In genomic region chr5:85479849-85480248, GRCh38 we compare ENCODE assay signal across 20 cellular contexts.
DNase-seq lines count a peak whose midpoint lies in the region; ATAC-seq, FAIRE-seq and TF ChIP-seq lines count a peak whose summit lies in the region.
"Had no signal": no experiment of that assay in that cellular context is flagged by ENCODE, and none has a peak within 500 bp of the region (broad histone marks: within the 10 kb centered on the region; RNA-seq: fewer than 3 reads in every experiment).

No MANE protein-coding gene starts in this region.

- H3K14ac ChIP-seq in H1 (ENCODE audit: insufficient read length) = no peak overlapping the region

- WGBS in H1 (ENCODE audit: extremely low coverage in 1 of 2, insufficient coverage in 1 of 2, insufficient read length in 1 of 2, insufficient replicate concordance in 2 of 2, low coverage in 1 of 2, low lambda C conversion rate in 2 of 2, missing lambda C conversion rate in 1 of 2), 2 experiments = 100% methylated on average over 3 of the region's 4 CpGs; no CpG with 5 or more reads in 1 of the 2 experiments
- WGBS in gastroesophageal sphincter (ENCODE audit: low coverage in 1 of 2), 2 donors = 83% methylated on average over 4 of the region's 4 CpGs; no CpG with 5 or more reads in 1 of the 2 donors

- H3K4me3 Mint-ChIP-seq in GM23338 = no peak overlapping the region
- H3K4me3 Mint-ChIP-seq: CD4-positive, alpha-beta memory T cell; HFFc6 had no signal

- H3K9ac ChIP-seq in H1 (replicated peaks in 1 of 4; ENCODE audit: extremely low read depth in 1 of 4, low read depth in 3 of 4, low read length in 3 of 4) = no peak overlapping the region
- H3K9ac ChIP-seq: GM23248 had no signal

- H3K23me2 ChIP-seq in H1 (ENCODE audit: low read depth, low read length) = no peaks in the 10 kb centered on the region

- H2AFZ ChIP-seq in GM23338 (no peak overlapping the region), H1 (ENCODE audit: low read length) (no peak overlapping the region)
- H2AFZ ChIP-seq: GM23248 had no signal

- no peaks in the 10 kb centered on the region for H3F3A ChIP-seq in GM23338 (replicated peaks; ENCODE audit: low read depth)

- H3K36me3 ChIP-seq in GM23338 (ENCODE audit: insufficient read depth) (peaks cover 6% of the 10 kb centered on the region; the same call in 1 of the 2 replicates), H1 (ENCODE audit: control insufficient read depth in 2 of 4, insufficient read depth in 4 of 4, low read length in 3 of 4) (peaks cover 0 to 4% (median 0%) of the 10 kb centered on the region in 4 experiments; a peak in 3 of 8 replicates), gastroesophageal sphincter (no peaks in the 10 kb centered on the region)
- H3K36me3 ChIP-seq: HAP-1 had no signal

- H3K79me2 ChIP-seq in GM23338 (replicated peaks; ENCODE audit: insufficient read depth) = no peaks in the 10 kb centered on the region
- no peaks in the 10 kb centered on the region for H3K79me2 ChIP-seq in H1 (ENCODE audit: control insufficient read depth in 1 of 2, insufficient read depth in 2 of 2, low read length in 2 of 2)

- TF ChIP-seq EP300 in H1 (IDR thresholded peaks at IDR 0.05; ENCODE audit: borderline replicate concordance in 1 of 2, low read depth in 2 of 2, low read length in 2 of 2) (no peak), gastroesophageal sphincter (IDR thresholded peaks at IDR 0.05) (no peak)

- H3K27me3 ChIP-seq in GM23338 (ENCODE audit: insufficient read depth) (no peaks in the 10 kb centered on the region), H1 (replicated peaks in 1 of 4; ENCODE audit: control insufficient read depth in 3 of 4, extremely low read depth in 1 of 4, insufficient read depth in 3 of 4, low read length in 3 of 4) (no peaks in the 10 kb centered on the region), gastroesophageal sphincter (no peaks in the 10 kb centered on the region)

- peak; percentile 33 for DNase-seq in GM23338 (ENCODE audit: low spot score)
- peak in 1 of 2 experiments; percentile 7 for DNase-seq in H1 (ENCODE audit: low read depth in 1 of 2, low spot score in 2 of 2)
- peak; percentile 11 for DNase-seq in iPS DF 4.7 (ENCODE audit: extremely low read depth, low spot score)
- DNase-seq in T-helper 9 cell = no peak
- DNase-seq in left lobe of liver (ENCODE audit: low spot score) = no peak
- DNase-seq in NK-92 treated with Interleukin-12 subunit alpha and Interleukin-12 subunit beta, amount 100 ng/mL, for 24 hours (lab: John Stamatoyannopoulos, UW) = no peak
- DNase-seq: 8988T; C1 segment of cervical spinal cord; Caco-2; CD4-positive, alpha-beta memory T cell; DMS153; DND-41; GM23248; HFFc6 had no signal

- H3K4me1 ChIP-seq in GM23338 (ENCODE audit: insufficient read depth) (no peaks in the 10 kb centered on the region), H1 (replicated peaks in 1 of 4; ENCODE audit: control insufficient read depth in 3 of 4, insufficient read depth in 4 of 4, low read length in 3 of 4) (no peaks in the 10 kb centered on the region), gastroesophageal sphincter (no peaks in the 10 kb centered on the region)
- H3K4me1 ChIP-seq: A549, Caco-2, HAP-1 had no signal

- no peak overlapping the region for H3K18ac ChIP-seq in H1 (ENCODE audit: extremely low read depth, low read length)

- no peak overlapping the region for H4K91ac ChIP-seq in H1 (replicated peaks; ENCODE audit: insufficient read length, low read length)

- no peak overlapping the region for H3K23ac ChIP-seq in H1 (ENCODE audit: insufficient read length)

- POLR2A ChIA-PET in H1 (lab: Charles Lee; ENCODE audit: partially characterized antibody) = no interaction called here

- H2BK5ac ChIP-seq in H1 (ENCODE audit: low read depth, low read length) = no peak overlapping the region

- H3K9me3 ChIP-seq in H1 (ENCODE audit: insufficient read depth in 2 of 2, low read depth in 1 of 2, low read length in 1 of 2) (peaks cover 11 to 16% of the 10 kb centered on the region in 2 experiments; a peak in 2 of 4 replicates), gastroesophageal sphincter (no peaks in the 10 kb centered on the region)
- H3K9me3 ChIP-seq: HAP-1 had no signal

- no peak overlapping the region for H2BK120ac ChIP-seq in H1 (replicated peaks; ENCODE audit: low read depth, low read length)

- no peak overlapping the region for H4K8ac ChIP-seq in H1 (ENCODE audit: extremely low read depth, insufficient read depth, low read length)

- TF ChIP-seq CTCF in GM23338 (conservative IDR thresholded peaks at IDR 0.05; ENCODE audit: low read depth in 2 of 2) (no peak), H1 (IDR thresholded peaks at IDR 0.05; ENCODE audit: control extremely low read depth in 1 of 3, insufficient read depth in 1 of 3, low read depth in 1 of 3, low read length in 3 of 3) (no peak), gastroesophageal sphincter (IDR thresholded peaks at IDR 0.05) (no peak)

- CTCF ChIA-PET in H1 (lab: Charles Lee; ENCODE audit: partially characterized antibody) = interaction anchor here (1.0 kb wide), 1 partner anchor 128 kb away, joined by 3 read pairs; no protein-coding TSS in a partner anchor

- no peaks in the 10 kb centered on the region for H3K4me1 Mint-ChIP-seq in GM23338
- H3K4me1 Mint-ChIP-seq: CD4-positive, alpha-beta memory T cell had no signal

- H3K4me3 ChIP-seq in GM23338 = no peak overlapping the region
- H3K4me3 ChIP-seq in H1 (ENCODE audit: extremely low read depth in 1 of 4, insufficient read depth in 2 of 4, low read depth in 3 of 4, low read length in 4 of 4) = no peak overlapping the region
- H3K4me3 ChIP-seq in gastroesophageal sphincter = no peak overlapping the region
- H3K4me3 ChIP-seq: A549, GM23248, HAP-1 had no signal

- no peak overlapping the region for H3K4me2 ChIP-seq in GM23338
- H3K4me2 ChIP-seq in H1 (ENCODE audit: insufficient read depth in 1 of 2, low read depth in 2 of 2, low read length in 2 of 2) = no peak overlapping the region
- H3K4me2 ChIP-seq: A549 had no signal

- no peak overlapping the region for H2AK5ac ChIP-seq in H1 (ENCODE audit: low read depth, low read length)

- peak; percentile 49 for ATAC-seq in GM23338
- ATAC-seq in gastroesophageal sphincter = no peak
- no peak for ATAC-seq in left lobe of liver
- ATAC-seq: A549 had no signal

- no peak overlapping the region for H2BK15ac ChIP-seq in H1 (ENCODE audit: low read length)

- H3K27me3 Mint-ChIP-seq in GM23338 (ENCODE audit: insufficient read depth, low read depth, poor library complexity) = no peaks in the 10 kb centered on the region
- H3K27me3 Mint-ChIP-seq: CD4-positive, alpha-beta memory T cell had no signal

- H3K4ac ChIP-seq in H1 (replicated peaks; ENCODE audit: insufficient read length, low read depth, low read length) = no peak overlapping the region

- H3K9me3 Mint-ChIP-seq in GM23338 = peaks cover 34% of the 10 kb centered on the region

- no peak overlapping the region for H3K27ac ChIP-seq in GM23338 (ENCODE audit: low read depth)
- H3K27ac ChIP-seq in H1 (ENCODE audit: low read depth, low read length) = no peak overlapping the region
- no peak overlapping the region for H3K27ac ChIP-seq in gastroesophageal sphincter
- H3K27ac ChIP-seq: A549, GM23248 had no signal

- no peak for TF ChIP-seq RAD21 in H1 (IDR thresholded peaks at IDR 0.05 in 1 of 2, conservative IDR thresholded peaks at IDR 0.05 in 1 of 2; ENCODE audit: low read depth in 2 of 2, low read length in 2 of 2)

- H3K56ac ChIP-seq in H1 (replicated peaks; ENCODE audit: insufficient read length, low read depth, low read length) = no peak overlapping the region

- no peaks in the 10 kb centered on the region for H4K20me1 ChIP-seq in GM23338 (replicated peaks; ENCODE audit: insufficient read depth)
- no peaks in the 10 kb centered on the region for H4K20me1 ChIP-seq in H1 (replicated peaks in 1 of 2; ENCODE audit: control insufficient read depth in 1 of 2, insufficient read depth in 2 of 2, low read length in 2 of 2)

- no peak overlapping the region for H2BK12ac ChIP-seq in H1 (ENCODE audit: low read depth, low read length)

- H3K27ac Mint-ChIP-seq in GM23338 = no peak overlapping the region
- H3K27ac Mint-ChIP-seq: CD4-positive, alpha-beta memory T cell; HFFc6 had no signal

- FAIRE-seq in H1 (lab: Jason Lieb, UNC) = no peak
- FAIRE-seq: A549, G401.6, GM12892, H54 had no signal

- TF ChIP-seq POLR2A in H1 (IDR thresholded peaks at IDR 0.05; ENCODE audit: control extremely low read depth in 1 of 2, low read depth in 2 of 2, low read length in 2 of 2) (no peak), gastroesophageal sphincter (IDR thresholded peaks at IDR 0.05) (no peak)

- peaks cover 24% of the 10 kb centered on the region for H3K36me3 Mint-ChIP-seq in GM23338 (ENCODE audit: low read depth)
- H3K36me3 Mint-ChIP-seq: CD4-positive, alpha-beta memory T cell had no signal

- H3K79me1 ChIP-seq in H1 (ENCODE audit: low read depth, low read length) = no peaks in the 10 kb centered on the region

- no peaks in the 10 kb centered on the region; the same call in 1 of the 2 replicates for H3K9me2 ChIP-seq in GM23338 (ENCODE audit: insufficient read depth)

- H4K5ac ChIP-seq in H1 (ENCODE audit: insufficient read length, low read depth, low read length) = no peak overlapping the region

- no peak overlapping the region for H2BK20ac ChIP-seq in H1 (ENCODE audit: low read length)

TF ChIP-seq in H1, 55 proteins besides CTCF, POLR2A, EP300 and RAD21:
- TF ChIP-seq YY1 (IDR thresholded peaks at IDR 0.05; ENCODE audit: low read depth, low read length) (no peak), TEAD4 (IDR thresholded peaks at IDR 0.05; ENCODE audit: low read depth, low read length) (0 out of 2 replicates have a peak, but pooled peaks have one; percentile 6), CREB1 (IDR thresholded peaks at IDR 0.05) (no peak)

Comparison
In these comparisons a context has a peak if more than half of its experiments do, and no peak if none do; other contexts are left out.
1. DNase-seq: peak in GM23338 (single experiment) and iPS DF 4.7 (single experiment); none in T-helper 9 cell (single experiment), left lobe of liver (single experiment) and NK-92 treated with Interleukin-12 subunit alpha and Interleukin-12 subunit beta, amount 100 ng/mL, for 24 hours (single experiment).